Comparison of ENCODE assay signal across 12 cellular contexts in genomic region chr11:125170001-125170405, GRCh38. TPM values are rescaled to one million over a fixed set of nuclear protein-coding genes. Genes with fewer than 3 reads are reported as not detected.
DNase-seq lines count a peak whose midpoint lies in the region; ATAC-seq and TF ChIP-seq lines count a peak whose summit lies in the region.
"Had no signal": no experiment of that assay in that cellular context is flagged by ENCODE, and none has a peak within 500 bp of the region (broad histone marks: within the 10 kb centered on the region; RNA-seq: fewer than 3 reads in every experiment).

No MANE protein-coding gene starts in this region.

- H3K79me2 ChIP-seq in SK-N-SH (ENCODE audit: insufficient read depth) = no peaks in the 10 kb centered on the region

- H3K27ac ChIP-seq in HUES64 (ENCODE audit: low read depth, low read length) = peak overlapping the region; percentile 44; the same call in 1 of the 2 replicates
- peak overlapping the region; percentile 73 for H3K27ac ChIP-seq in ectodermal cell (ENCODE audit: insufficient read depth, low read depth, low read length, poor library complexity, severe bottlenecking)
- H3K27ac ChIP-seq in layer of hippocampus (ENCODE audit: low read depth, low read length) = peak overlapping the region; percentile 72
- H3K27ac ChIP-seq in skeletal muscle tissue (ENCODE audit: low read depth, low read length) = peak overlapping the region; percentile 90
- H3K27ac ChIP-seq in SK-N-SH (ENCODE audit: low read depth in 2 of 2, low read length in 1 of 2) = no peak overlapping the region

- no peak overlapping the region for H3K9ac ChIP-seq in HUES64 (ENCODE audit: low read depth, low read length)
- H3K9ac ChIP-seq in skeletal muscle tissue (ENCODE audit: low read depth in 1 of 3, low read length in 3 of 3) = peak overlapping the region; percentile 23 to 68 (median 54)
- no peak overlapping the region for H3K9ac ChIP-seq in SK-N-SH

- H3K9me3 ChIP-seq in HUES64 (ENCODE audit: insufficient read depth, low read depth, low read length) = no peaks in the 10 kb centered on the region
- no peaks in the 10 kb centered on the region for H3K9me3 ChIP-seq in ectodermal cell (ENCODE audit: control insufficient read depth, low read length)
- H3K9me3 ChIP-seq in skeletal muscle tissue (ENCODE audit: control insufficient read depth in 3 of 3, low read length in 3 of 3) = no peaks in the 10 kb centered on the region
- no peaks in the 10 kb centered on the region for H3K9me3 ChIP-seq in SK-N-SH

- H3F3A ChIP-seq in SK-N-SH (replicated peaks; ENCODE audit: insufficient read depth) = no peaks in the 10 kb centered on the region

- no peak for ATAC-seq in HG03097 (IDR thresholded peaks at IDR 0.05; ENCODE audit: low FRiP score, unreplicated experiment)

- 62% methylated on average over 8 of the region's 8 CpGs for WGBS in HUES64
- WGBS in ectodermal cell, 2 experiments = 52 to 63% methylated on average over 8 of the region's 8 CpGs
- 86% methylated on average over 8 of the region's 8 CpGs for WGBS in SK-N-SH (ENCODE audit: low lambda C conversion rate)

- TF ChIP-seq RAD21 in SK-N-SH (IDR thresholded peaks at IDR 0.05; ENCODE audit: low read length) = no peak

- TF ChIP-seq CTCF in SK-N-SH (IDR thresholded peaks at IDR 0.05) = no peak

- H3K36me3 ChIP-seq in HUES64 (ENCODE audit: insufficient read depth, low read length) (no peaks in the 10 kb centered on the region), ectodermal cell (ENCODE audit: control insufficient read depth, insufficient read depth, low read length) (no peaks in the 10 kb centered on the region), skeletal muscle tissue (ENCODE audit: control insufficient read depth in 3 of 3, insufficient read depth in 3 of 3, low read length in 3 of 3) (no peaks in the 10 kb centered on the region), SK-N-SH (replicated peaks in 1 of 2; ENCODE audit: control insufficient read depth in 1 of 2, insufficient read depth in 2 of 2, low read length in 1 of 2) (no peaks in the 10 kb centered on the region)

- TF ChIP-seq EP300 in SK-N-SH (IDR thresholded peaks at IDR 0.05; ENCODE audit: borderline replicate concordance in 1 of 2, low read depth in 1 of 2, low read length in 1 of 2) = no peak

- H3K9me2 ChIP-seq in SK-N-SH = no peaks in the 10 kb centered on the region

- H3K4me3 ChIP-seq in HUES64 (ENCODE audit: low read length) (peak overlapping the region; percentile 6; the same call in 1 of the 2 replicates), ectodermal cell (ENCODE audit: insufficient read depth, low read depth, low read length) (no peak overlapping the region), skeletal muscle tissue (ENCODE audit: low read length in 3 of 3) (peak overlapping the region; percentile 42 to 52 (median 49)), SK-N-SH (ENCODE audit: low read depth in 2 of 2, low read length in 1 of 2) (no peak overlapping the region)

- no peak overlapping the region for H2AFZ ChIP-seq in SK-N-SH (ENCODE audit: low read depth)

- H3K4me1 ChIP-seq in HUES64 (ENCODE audit: insufficient read depth, low read length) (peaks cover 47% of the 10 kb centered on the region), ectodermal cell (ENCODE audit: control insufficient read depth, insufficient read depth, low read length) (peaks cover 39% of the 10 kb centered on the region), skeletal muscle tissue (ENCODE audit: control insufficient read depth in 3 of 3, insufficient read depth in 3 of 3, low read length in 3 of 3) (peaks cover 49 to 62% (median 55%) of the 10 kb centered on the region in 3 donors), SK-N-SH (ENCODE audit: control insufficient read depth in 1 of 2, insufficient read depth in 2 of 2, low read depth in 1 of 2, low read length in 1 of 2) (peaks cover 0 to 7% of the 10 kb centered on the region in 2 experiments; a peak in 1 of 4 replicates)

- H4K20me1 ChIP-seq in SK-N-SH (ENCODE audit: insufficient read depth) = no peaks in the 10 kb centered on the region

- POLR2A ChIA-PET in SK-N-SH (lab: Yijun Ruan, JAX) = no interaction called here

- H3K4me2 ChIP-seq in SK-N-SH = no peak overlapping the region

- DNase-seq in SK-N-SH (no peak), T-helper 1 cell (no peak), Ammon's horn (ENCODE audit: low spot score) (no peak)
- DNase-seq: C1 segment of cervical spinal cord, Karpas-422 had no signal

- CTCF ChIA-PET in SK-N-SH (lab: Yijun Ruan, JAX) = interaction anchor here (1.1 to 2.2 kb wide), 4 partner anchors 29 to 176 kb away, joined by 3 to 7 read pairs (median 4); no protein-coding TSS in a partner anchor

- H3K27me3 ChIP-seq in HUES64 (ENCODE audit: insufficient read depth, low read length) (peaks cover 75% of the 10 kb centered on the region), ectodermal cell (ENCODE audit: control insufficient read depth, insufficient read depth, low read length, poor library complexity, severe bottlenecking) (no peaks in the 10 kb centered on the region), layer of hippocampus (ENCODE audit: control insufficient read depth, insufficient read depth, low read length) (no peaks in the 10 kb centered on the region), skeletal muscle tissue (ENCODE audit: control insufficient read depth in 3 of 3, insufficient read depth in 3 of 3, low read length in 3 of 3) (peaks cover 0 to 2% (median 0%) of the 10 kb centered on the region in 3 donors), SK-N-SH (ENCODE audit: insufficient read depth) (peaks cover 6% of the 10 kb centered on the region)

TF ChIP-seq in SK-N-SH, 30 proteins besides CTCF, POLR2A, EP300 and RAD21:
- TF ChIP-seq YY1 (IDR thresholded peaks at IDR 0.05; ENCODE audit: low read depth) (no peak), RXRA (IDR thresholded peaks at IDR 0.05; ENCODE audit: borderline replicate concordance, low read depth) (no peak), USF2 (IDR thresholded peaks at IDR 0.05; ENCODE audit: borderline replicate concordance, low read depth, low read length) (no peak), EZH2phosphoT487 (IDR thresholded peaks at IDR 0.05; ENCODE audit: borderline replicate concordance, low read depth) (no peak), MXI1 (IDR thresholded peaks at IDR 0.05; ENCODE audit: low read depth, low read length) (no peak), PBX3 (IDR thresholded peaks at IDR 0.05) (no peak), GATA2 (CRISPR knock-in tag; IDR thresholded peaks at IDR 0.05) (no peak), RCOR1 (IDR thresholded peaks at IDR 0.05; ENCODE audit: low read length) (no peak)
- TF ChIP-seq, protein P1, sequence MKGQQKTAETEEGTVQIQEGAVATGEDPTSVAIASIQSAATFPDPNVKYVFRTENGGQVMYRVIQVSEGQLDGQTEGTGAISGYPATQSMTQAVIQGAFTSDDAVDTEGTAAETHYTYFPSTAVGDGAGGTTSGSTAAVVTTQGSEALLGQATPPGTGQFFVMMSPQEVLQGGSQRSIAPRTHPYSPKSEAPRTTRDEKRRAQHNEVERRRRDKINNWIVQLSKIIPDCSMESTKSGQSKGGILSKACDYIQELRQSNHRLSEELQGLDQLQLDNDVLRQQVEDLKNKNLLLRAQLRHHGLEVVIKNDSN (IDR thresholded peaks at IDR 0.05; ENCODE audit: borderline replicate concordance, low read depth) = no peak

RNA-seq across cellular contexts. Expression of gene PKNOX2, which starts 5.5 kb away (rescaled TPM):
- 5.6 TPM for polyA plus RNA-seq in HUES64 (2013, experiment 1 of 2)
- polyA plus RNA-seq in HUES64 (2013, experiment 2 of 2) = 7.5 TPM
- 44.3 TPM for polyA plus RNA-seq in ectodermal cell (2013, experiment 1 of 4)
- polyA plus RNA-seq in ectodermal cell (2013, experiment 2 of 4) = 55.2 TPM
- 31.6 TPM for polyA plus RNA-seq in ectodermal cell (2013, experiment 3 of 4)
- polyA plus RNA-seq in ectodermal cell (2013, experiment 4 of 4) = 38.2 TPM
- total RNA-seq in skeletal muscle tissue = 6.8 TPM
- polyA plus RNA-seq in SK-N-SH (2012; rRNA removed) = 0.02 TPM in 1 of 2 replicates, not detected in the other
- polyA plus RNA-seq in SK-N-SH (2012; cell fraction: cytosol; rRNA removed) = 0.01 and 0.03 TPM in 2 replicates
- polyA plus RNA-seq in SK-N-SH (2012; cell fraction: nucleus; rRNA removed) = not detected in 2 replicates
- total RNA-seq: NCI-H460, renal cortical epithelial cell had no signal

RNA-seq across cellular contexts. Expression of gene TMEM218, which starts 58.6 kb away (rescaled TPM):
- 22.5 TPM for polyA plus RNA-seq in HUES64 (2013, experiment 1 of 2)
- 26.9 TPM for polyA plus RNA-seq in HUES64 (2013, experiment 2 of 2)
- polyA plus RNA-seq in ectodermal cell (2013, experiment 1 of 4) = 49.5 TPM
- polyA plus RNA-seq in ectodermal cell (2013, experiment 2 of 4) = 53.5 TPM
- polyA plus RNA-seq in ectodermal cell (2013, experiment 3 of 4) = 50.4 TPM
- 59.1 TPM for polyA plus RNA-seq in ectodermal cell (2013, experiment 4 of 4)
- 37.1 TPM for total RNA-seq in skeletal muscle tissue
- 34.8 and 36.2 TPM in 2 replicates for polyA plus RNA-seq in SK-N-SH (2012; rRNA removed)
- 37.6 and 37.8 TPM in 2 replicates for polyA plus RNA-seq in SK-N-SH (2012; cell fraction: cytosol; rRNA removed)
- polyA plus RNA-seq in SK-N-SH (2012; cell fraction: nucleus; rRNA removed) = 36.5 and 56.6 TPM in 2 replicates

Comparison
In these comparisons a context has a peak if more than half of its experiments do, and no peak if none do; other contexts are left out.
1. H3K27ac ChIP-seq: peak in HUES64 (single experiment), ectodermal cell (single experiment), layer of hippocampus (single experiment) and skeletal muscle tissue (single experiment); none in SK-N-SH (0 of 2).
2. H3K4me3 ChIP-seq: peak in HUES64 (single experiment) and skeletal muscle tissue (3 of 3); none in ectodermal cell (single experiment) and SK-N-SH (0 of 2).
3. H3K9ac ChIP-seq: peak in skeletal muscle tissue (3 of 3); none in HUES64 (single experiment) and SK-N-SH (single experiment).